ENCODE assay signal across 8 cellular contexts in the genomic region with DNA sequence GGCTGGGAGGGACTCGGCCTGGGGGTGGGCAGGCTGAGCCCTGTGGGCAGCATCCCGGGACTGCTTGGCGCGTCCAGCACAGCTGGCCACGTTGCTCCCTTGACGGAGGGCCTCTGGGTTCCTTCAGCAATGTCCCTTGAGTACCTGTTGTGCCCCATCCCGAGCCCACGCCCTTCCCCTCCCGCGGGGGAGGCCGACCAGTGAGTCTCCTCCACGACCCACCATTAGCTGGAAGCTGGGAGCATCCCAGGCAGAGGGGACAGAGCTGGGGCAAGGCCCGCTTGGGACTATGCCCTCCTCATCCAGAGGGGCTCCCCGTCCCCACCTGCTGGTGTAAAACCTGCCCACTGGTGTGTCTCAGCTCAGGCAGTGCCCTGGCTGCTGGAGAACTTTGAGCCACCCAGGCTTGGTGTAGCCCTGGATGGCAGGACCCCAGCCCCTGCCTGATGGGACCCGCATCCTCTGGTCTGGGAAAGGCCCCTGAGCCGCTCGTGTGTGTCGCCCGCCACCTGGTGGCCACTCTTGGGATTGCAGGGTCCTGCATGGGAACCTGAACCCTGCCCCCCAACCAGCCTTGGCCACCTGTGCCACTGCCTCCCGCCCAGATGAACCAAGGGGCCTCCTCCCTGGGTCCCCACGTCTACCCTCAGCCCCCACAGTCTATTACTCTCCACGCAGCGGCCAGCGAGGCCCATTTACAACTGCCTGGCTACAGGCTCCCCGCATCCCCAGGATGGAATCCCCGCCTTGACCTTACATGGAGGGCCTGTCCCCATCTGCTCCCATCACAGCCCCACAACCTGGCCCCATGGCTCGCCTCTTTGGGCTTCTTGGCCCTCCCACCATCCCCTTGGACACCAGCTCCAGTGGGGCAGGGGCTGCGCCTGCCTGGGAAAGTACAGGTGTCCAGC. TPM values are rescaled to one million over a fixed set of nuclear protein-coding genes. Genes with fewer than 3 reads are reported as not detected.
A peak's percentile ranks its signal among the peaks of the same experiment; 100 is the strongest.
DNase-seq lines count a peak whose midpoint lies in the region; ATAC-seq and TF ChIP-seq lines count a peak whose summit lies in the region.

No MANE protein-coding gene starts in this region.

- CTCF ChIA-PET in WTC11 (lab: Charles Lee), result interaction anchor here (0.6 to 3.0 kb wide), 16 partner anchors 8 to 85 kb away, joined by 3 to 30 read pairs (median 4); no protein-coding TSS in a partner anchor

- H3K4me3 Mint-ChIP-seq in WTC11 (no peak overlapping the region), brain (no peak overlapping the region)

- H3K9me3 Mint-ChIP-seq in WTC11, result no peaks in the 10 kb centered on the region; the same call in 1 of the 2 replicates
- peaks cover 0 to 3% (median 0%) of the 10 kb centered on the region in 5 experiments for H3K9me3 Mint-ChIP-seq in brain

- H3K36me3 Mint-ChIP-seq in WTC11 (no peaks in the 10 kb centered on the region; the same call in 1 of the 2 replicates), brain (peaks cover 2% of the 10 kb centered on the region)

- H3F3A ChIP-seq in MM.1S (ENCODE audit: insufficient read depth, low read length), result no peaks in the 10 kb centered on the region

- no peak overlapping the region for H3K9ac ChIP-seq in MM.1S (ENCODE audit: low read length)

- H3K4me1 ChIP-seq in MM.1S (ENCODE audit: low read length), result no peaks in the 10 kb centered on the region

- no peak overlapping the region for H3K4me2 ChIP-seq in MM.1S (ENCODE audit: low read depth, low read length)

- no peak overlapping the region for H3K27ac ChIP-seq in MM.1S (ENCODE audit: low read length)

- H3K4me1 Mint-ChIP-seq in WTC11 (peaks cover 16% of the 10 kb centered on the region), brain (peaks cover 8% of the 10 kb centered on the region)

- ATAC-seq in WTC11, result peak; percentile 72
- ATAC-seq in GM18520 (IDR thresholded peaks at IDR 0.05; ENCODE audit: unreplicated experiment), result no peak

- no peak overlapping the region for H3K27ac Mint-ChIP-seq in WTC11
- H3K27ac Mint-ChIP-seq in brain, result peak overlapping the region in 3 of 5 experiments; percentile 20 to 65 (median 53)

- peak; percentile 43 for DNase-seq in G401 (ENCODE audit: low spot score)
- DNase-seq in MM.1S, result peak; percentile 51
- peak; percentile 96 for DNase-seq in WTC11 (ENCODE audit: low spot score)
- peak; percentile 25 for DNase-seq in iris pigment epithelial cell (ENCODE audit: low read depth)
- peak; percentile 84 to 86 for DNase-seq in stimulated activated CD4-positive, alpha-beta T cell treated with anti-CD3 and anti-CD28 coated beads, Interleukin-1b, Interleukin-23, amount 100 ng/mL, for 4 hours (ENCODE audit: low read depth in 2 of 2)
- no peak for DNase-seq in NCI-H2029 (lab: John Stamatoyannopoulos, UW)

- in situ Hi-C loops in G401 (cut with HindIII; ENCODE audit: low sequenced_read_pairs), result no loop called here

- H3K79me2 ChIP-seq in MM.1S (ENCODE audit: low read length), result no peaks in the 10 kb centered on the region

- no peak overlapping the region for H2AFZ ChIP-seq in MM.1S (ENCODE audit: low read length)

- POLR2A ChIA-PET in WTC11 (lab: Charles Lee), result interaction anchor here (1.0 kb wide), 1 partner anchor 13 kb away, joined by 3 read pairs; no protein-coding TSS in a partner anchor

- no peaks in the 10 kb centered on the region for H3K27me3 Mint-ChIP-seq in WTC11 (ENCODE audit: low read depth)
- H3K27me3 Mint-ChIP-seq in brain, result peaks cover 4% of the 10 kb centered on the region

- H4K20me1 ChIP-seq in MM.1S (ENCODE audit: insufficient read depth, low read length), result no peaks in the 10 kb centered on the region

- H3K36me3 ChIP-seq in MM.1S (replicated peaks; ENCODE audit: insufficient read depth, low read length), result no peaks in the 10 kb centered on the region

- TF ChIP-seq CTCF in MM.1S (IDR thresholded peaks at IDR 0.05; ENCODE audit: low read length), result peak; percentile 88
- peak; percentile 99 for TF ChIP-seq CTCF in WTC11 (IDR thresholded peaks at IDR 0.05)
- TF ChIP-seq CTCF in brain (conservative IDR thresholded peaks at IDR 0.05), result peak; percentile 97 to 100

- no peak overlapping the region for H3K4me3 ChIP-seq in MM.1S (ENCODE audit: low read length)

- no peaks in the 10 kb centered on the region for H3K9me3 ChIP-seq in MM.1S (replicated peaks; ENCODE audit: insufficient read depth, low read length)

- H3K27me3 ChIP-seq in MM.1S (replicated peaks; ENCODE audit: insufficient read depth, low read length), result peaks cover 53% of the 10 kb centered on the region

- no peaks in the 10 kb centered on the region for H3K9me2 ChIP-seq in MM.1S (replicated peaks; ENCODE audit: insufficient read depth, low read length)

TF ChIP-seq in WTC11, 78 proteins besides CTCF, POLR2A, EP300 and RAD21 (continues in another document):
- no peak for TF ChIP-seq NFATC4 (CRISPR knock-in tag; IDR thresholded peaks at IDR 0.05)
- no peak for TF ChIP-seq CDX4 (CRISPR knock-in tag; IDR thresholded peaks at IDR 0.05; ENCODE audit: borderline replicate concordance)
- no peak for TF ChIP-seq RELA (CRISPR knock-in tag; IDR thresholded peaks at IDR 0.05; ENCODE audit: borderline replicate concordance)
- TF ChIP-seq PRDM15 (CRISPR knock-in tag; IDR thresholded peaks at IDR 0.05), result no peak
- TF ChIP-seq, protein P1, sequence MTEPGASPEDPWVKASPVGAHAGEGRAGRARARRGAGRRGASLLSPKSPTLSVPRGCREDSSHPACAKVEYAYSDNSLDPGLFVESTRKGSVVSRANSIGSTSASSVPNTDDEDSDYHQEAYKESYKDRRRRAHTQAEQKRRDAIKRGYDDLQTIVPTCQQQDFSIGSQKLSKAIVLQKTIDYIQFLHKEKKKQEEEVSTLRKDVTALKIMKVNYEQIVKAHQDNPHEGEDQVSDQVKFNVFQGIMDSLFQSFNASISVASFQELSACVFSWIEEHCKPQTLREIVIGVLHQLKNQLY (CRISPR knock-in tag; IDR thresholded peaks at IDR 0.05), result 0 out of 2 replicates have a peak, but pooled peaks have one; percentile 50
- TF ChIP-seq FOXK1 (CRISPR knock-in tag; IDR thresholded peaks at IDR 0.05), result no peak
- TF ChIP-seq, protein P2, sequence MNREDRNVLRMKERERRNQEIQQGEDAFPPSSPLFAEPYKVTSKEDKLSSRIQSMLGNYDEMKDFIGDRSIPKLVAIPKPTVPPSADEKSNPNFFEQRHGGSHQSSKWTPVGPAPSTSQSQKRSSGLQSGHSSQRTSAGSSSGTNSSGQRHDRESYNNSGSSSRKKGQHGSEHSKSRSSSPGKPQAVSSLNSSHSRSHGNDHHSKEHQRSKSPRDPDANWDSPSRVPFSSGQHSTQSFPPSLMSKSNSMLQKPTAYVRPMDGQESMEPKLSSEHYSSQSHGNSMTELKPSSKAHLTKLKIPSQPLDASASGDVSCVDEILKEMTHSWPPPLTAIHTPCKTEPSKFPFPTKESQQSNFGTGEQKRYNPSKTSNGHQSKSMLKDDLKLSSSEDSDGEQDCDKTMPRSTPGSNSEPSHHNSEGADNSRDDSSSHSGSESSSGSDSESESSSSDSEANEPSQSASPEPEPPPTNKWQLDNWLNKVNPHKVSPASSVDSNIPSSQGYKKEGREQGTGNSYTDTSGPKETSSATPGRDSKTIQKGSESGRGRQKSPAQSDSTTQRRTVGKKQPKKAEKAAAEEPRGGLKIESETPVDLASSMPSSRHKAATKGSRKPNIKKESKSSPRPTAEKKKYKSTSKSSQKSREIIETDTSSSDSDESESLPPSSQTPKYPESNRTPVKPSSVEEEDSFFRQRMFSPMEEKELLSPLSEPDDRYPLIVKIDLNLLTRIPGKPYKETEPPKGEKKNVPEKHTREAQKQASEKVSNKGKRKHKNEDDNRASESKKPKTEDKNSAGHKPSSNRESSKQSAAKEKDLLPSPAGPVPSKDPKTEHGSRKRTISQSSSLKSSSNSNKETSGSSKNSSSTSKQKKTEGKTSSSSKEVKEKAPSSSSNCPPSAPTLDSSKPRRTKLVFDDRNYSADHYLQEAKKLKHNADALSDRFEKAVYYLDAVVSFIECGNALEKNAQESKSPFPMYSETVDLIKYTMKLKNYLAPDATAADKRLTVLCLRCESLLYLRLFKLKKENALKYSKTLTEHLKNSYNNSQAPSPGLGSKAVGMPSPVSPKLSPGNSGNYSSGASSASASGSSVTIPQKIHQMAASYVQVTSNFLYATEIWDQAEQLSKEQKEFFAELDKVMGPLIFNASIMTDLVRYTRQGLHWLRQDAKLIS (CRISPR knock-in tag; IDR thresholded peaks at IDR 0.05; ENCODE audit: borderline replicate concordance), result no peak

RNA-seq across cellular contexts. Expression of gene ARHGAP8, which starts 16.6 kb away (rescaled TPM):
- 15.7 and 20.5 TPM in 2 replicates for total RNA-seq in G401 (2014; rRNA removed; shearing (Covaris generic))
- total RNA-seq in WTC11 (2021), result 50.5 to 61.4 TPM (median 58.0 TPM) in 3 replicates
- 2.5 TPM for polyA plus RNA-seq in brain (ENCODE audit: insufficient read depth, low read depth, low replicate concordance)

RNA-seq across cellular contexts. Expression of gene PRR5, which starts 33.8 kb away (rescaled TPM):
- 46.5 and 57.9 TPM in 2 replicates for total RNA-seq in G401 (2014; rRNA removed; shearing (Covaris generic))
- 12.3 to 15.6 TPM (median 13.6 TPM) in 3 replicates for total RNA-seq in WTC11 (2021)
- 6.5 TPM for polyA plus RNA-seq in brain (ENCODE audit: insufficient read depth, low read depth, low replicate concordance)
